ENCODE assay signal across 8 cellular contexts in the genomic region with DNA sequence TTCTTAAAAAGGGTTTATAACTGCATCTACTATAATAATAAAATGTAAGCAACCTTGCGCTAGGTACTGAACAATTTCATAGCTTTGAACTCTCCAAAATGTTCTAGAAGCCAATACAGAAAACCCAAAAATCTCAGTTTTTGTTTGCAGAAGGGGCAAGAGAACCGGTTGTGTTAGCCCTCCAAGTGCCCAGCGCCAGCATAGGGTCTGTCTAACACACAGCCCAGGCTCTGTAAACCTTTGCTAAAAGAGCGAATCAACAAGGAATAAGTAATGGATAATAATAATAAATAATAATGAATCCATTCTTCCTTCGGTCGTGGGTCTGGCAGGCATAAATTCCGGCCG. TPM values are rescaled to one million over a fixed set of nuclear protein-coding genes. Genes with fewer than 3 reads are reported as not detected.
DNase-seq lines count a peak whose midpoint lies in the region; ATAC-seq and TF ChIP-seq lines count a peak whose summit lies in the region.

No MANE protein-coding gene starts in this region.

- CTCF ChIA-PET in CD8-positive, alpha-beta T cell (lab: Charles Lee) = interaction anchor here (0.6 to 1.6 kb wide), 2 partner anchors 124 to 243 kb away, joined by 3 to 4 read pairs; no protein-coding TSS in a partner anchor

- no peak overlapping the region for H3K27ac Mint-ChIP-seq in CD8-positive, alpha-beta T cell
- H3K27ac Mint-ChIP-seq in activated naive CD8-positive, alpha-beta T cell treated with anti-CD3 and anti-CD28 coated beads for 36 hours = no peak overlapping the region
- no peak overlapping the region for H3K27ac Mint-ChIP-seq in naive thymus-derived CD8-positive, alpha-beta T cell

- DNase-seq in CD8-positive, alpha-beta T cell = no peak
- DNase-seq in activated naive CD8-positive, alpha-beta T cell treated with anti-CD3 and anti-CD28 coated beads for 36 hours = no peak
- DNase-seq in naive thymus-derived CD8-positive, alpha-beta T cell = no peak
- no peak for DNase-seq in medulla oblongata (ENCODE audit: extremely low spot score)
- DNase-seq in KG1 (lab: John Stamatoyannopoulos, UW) = no peak
- no peak for DNase-seq in SIG-M5 (lab: John Stamatoyannopoulos, UW)

- intact Hi-C loops in CD8-positive, alpha-beta T cell (cut with DNase I, micrococcal nuclease) = loop anchor here (1.0 to 5.0 kb wide), 2 partner anchors 229 to 313 kb away; a partner anchor contains a TSS

- no peak for ATAC-seq in CD8-positive, alpha-beta T cell
- peak; percentile 14 for ATAC-seq in HG02623 (IDR thresholded peaks at IDR 0.05; ENCODE audit: unreplicated experiment)
- ATAC-seq in naive thymus-derived CD8-positive, alpha-beta T cell = no peak
- no peak for ATAC-seq in HG02852 (IDR thresholded peaks at IDR 0.05; ENCODE audit: unreplicated experiment)

- peaks cover 3% of the 10 kb centered on the region for H3K36me3 Mint-ChIP-seq in CD8-positive, alpha-beta T cell
- peaks cover 32% of the 10 kb centered on the region for H3K36me3 Mint-ChIP-seq in activated naive CD8-positive, alpha-beta T cell treated with anti-CD3 and anti-CD28 coated beads for 36 hours
- H3K36me3 Mint-ChIP-seq in naive thymus-derived CD8-positive, alpha-beta T cell = no peaks in the 10 kb centered on the region

- peak overlapping the region; percentile 47 for H3K4me3 Mint-ChIP-seq in CD8-positive, alpha-beta T cell
- H3K4me3 Mint-ChIP-seq in activated naive CD8-positive, alpha-beta T cell treated with anti-CD3 and anti-CD28 coated beads for 36 hours = peak overlapping the region; percentile 42
- H3K4me3 Mint-ChIP-seq in naive thymus-derived CD8-positive, alpha-beta T cell = peak overlapping the region; percentile 14 to 82 (median 48)

- no peaks in the 10 kb centered on the region for H3K9me3 Mint-ChIP-seq in CD8-positive, alpha-beta T cell
- H3K9me3 Mint-ChIP-seq in activated naive CD8-positive, alpha-beta T cell treated with anti-CD3 and anti-CD28 coated beads for 36 hours = no peaks in the 10 kb centered on the region
- H3K9me3 Mint-ChIP-seq in naive thymus-derived CD8-positive, alpha-beta T cell = no peaks in the 10 kb centered on the region

- H3K36me3 ChIP-seq in CD8-positive, alpha-beta T cell (ENCODE audit: insufficient read depth, low read length) = no peaks in the 10 kb centered on the region

- H3K27me3 Mint-ChIP-seq in CD8-positive, alpha-beta T cell (ENCODE audit: low read depth) = no peaks in the 10 kb centered on the region
- H3K27me3 Mint-ChIP-seq in activated naive CD8-positive, alpha-beta T cell treated with anti-CD3 and anti-CD28 coated beads for 36 hours = no peaks in the 10 kb centered on the region
- no peaks in the 10 kb centered on the region for H3K27me3 Mint-ChIP-seq in naive thymus-derived CD8-positive, alpha-beta T cell

- H3K27ac ChIP-seq in CD8-positive, alpha-beta T cell (ENCODE audit: low read depth, low read length) = no peak overlapping the region

- no peak for TF ChIP-seq CTCF in CD8-positive, alpha-beta T cell (IDR thresholded peaks at IDR 0.05)

- peaks cover 6% of the 10 kb centered on the region for H3K4me1 ChIP-seq in CD8-positive, alpha-beta T cell (ENCODE audit: insufficient read depth, low read length)

- peaks cover 7% of the 10 kb centered on the region for H3K4me1 Mint-ChIP-seq in CD8-positive, alpha-beta T cell (ENCODE audit: low read depth)
- peaks cover 17% of the 10 kb centered on the region for H3K4me1 Mint-ChIP-seq in activated naive CD8-positive, alpha-beta T cell treated with anti-CD3 and anti-CD28 coated beads for 36 hours
- H3K4me1 Mint-ChIP-seq in naive thymus-derived CD8-positive, alpha-beta T cell = peaks cover 0 to 10% (median 6%) of the 10 kb centered on the region in 4 donors

- POLR2A ChIA-PET in CD8-positive, alpha-beta T cell (lab: Charles Lee) = no interaction called here
- POLR2A ChIA-PET in naive thymus-derived CD8-positive, alpha-beta T cell (lab: Charles Lee) = interaction anchor here (1.2 kb wide), 1 partner anchor 65 kb away, joined by 3 read pairs; a partner anchor contains a TSS

- peak overlapping the region; percentile 66 for H3K4me3 ChIP-seq in CD8-positive, alpha-beta T cell (ENCODE audit: low read depth, low read length)

- H3K27me3 ChIP-seq in CD8-positive, alpha-beta T cell (ENCODE audit: insufficient read depth, low read length) = no peaks in the 10 kb centered on the region

- H3K9me3 ChIP-seq in CD8-positive, alpha-beta T cell (ENCODE audit: low read length) = no peaks in the 10 kb centered on the region

RNA-seq across cellular contexts. Expression of a gene that starts 0.3 kb away (rescaled TPM):
- 1 to 10 TPM; 2.0 to 3.9 TPM for total RNA-seq in CD8-positive, alpha-beta T cell
- 10 to 100 TPM; 35.6 to 38.0 TPM for total RNA-seq in activated naive CD8-positive, alpha-beta T cell treated with anti-CD3 and anti-CD28 coated beads for 36 hours
- 1 to 10 TPM; 1.8 to 2.6 TPM for total RNA-seq in naive thymus-derived CD8-positive, alpha-beta T cell
- 1 to 10 TPM in 1 of 3 donors, under 1 TPM in 2; 0.65 to 1.1 (median 0.74) TPM for polyA plus RNA-seq in naive thymus-derived CD8-positive, alpha-beta T cell

Comparison
In these comparisons a context has a peak if more than half of its experiments do, and no peak if none do; other contexts are left out.
1. RNA of a gene that starts 0.3 kb away (total RNA-seq): 35.6 to 38.0 TPM in activated naive CD8-positive, alpha-beta T cell treated with anti-CD3 and anti-CD28 coated beads for 36 hours; 2.0 to 3.9 TPM in CD8-positive, alpha-beta T cell and 1.8 to 2.6 TPM in naive thymus-derived CD8-positive, alpha-beta T cell; every median in the first group is over 4 times any median in the second.
2. Peak in every context shown above with its lines, with median percentiles within 50 percentile points of each other: H3K4me3 Mint-ChIP-seq.